Comparison of ENCODE assay signal across 8 cellular contexts in the genomic region with DNA sequence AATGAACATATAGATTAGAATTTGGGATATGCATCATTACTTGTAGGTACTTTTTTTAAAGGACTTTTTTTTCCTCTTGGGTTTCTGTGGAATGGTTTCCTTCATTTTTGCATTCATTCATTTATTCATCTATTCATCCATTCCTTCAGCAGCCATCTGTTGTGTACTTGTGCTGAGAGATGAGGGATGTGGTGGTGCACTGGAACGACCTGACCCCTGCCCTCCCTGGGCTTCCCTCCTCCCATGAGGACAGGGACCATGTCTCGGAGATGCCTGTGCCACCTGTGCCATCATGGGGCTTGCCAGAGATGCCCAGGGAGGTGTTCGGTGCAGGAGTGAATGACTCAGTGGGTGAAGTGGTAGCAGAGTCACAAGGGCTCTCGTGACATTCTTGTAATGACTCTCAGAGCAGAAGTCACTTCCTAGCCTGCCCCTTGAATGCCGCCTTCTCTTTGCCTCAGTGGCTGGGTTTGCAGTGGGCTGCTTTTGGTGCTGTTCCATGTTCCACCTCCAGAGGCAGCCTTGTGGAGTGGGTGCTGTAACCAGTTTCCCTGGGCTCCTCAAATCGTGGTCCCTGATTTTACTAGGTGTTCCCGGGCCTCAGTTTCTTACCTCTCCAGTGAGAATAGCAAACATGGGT. TPM values are rescaled to one million over a fixed set of nuclear protein-coding genes. Genes with fewer than 3 reads are reported as not detected.
A peak's percentile ranks its signal among the peaks of the same experiment; 100 is the strongest.
DNase-seq lines count a peak whose midpoint lies in the region; ATAC-seq and TF ChIP-seq lines count a peak whose summit lies in the region.

No MANE protein-coding gene starts in this region.

- no peaks in the 10 kb centered on the region for H3K9me3 ChIP-seq in uterus

- H3K4me3 ChIP-seq in epithelial cell of esophagus (ENCODE audit: low read length): no peak overlapping the region
- H3K4me3 ChIP-seq in uterus: no peak overlapping the region

- no peaks in the 10 kb centered on the region for H3K4me1 ChIP-seq in uterus

- H3K27ac ChIP-seq in uterus: no peak overlapping the region

- TF ChIP-seq CTCF in epithelial cell of esophagus (IDR thresholded peaks at IDR 0.05; ENCODE audit: insufficient read depth, low read depth, low read length, missing control alignments) (peak; percentile 43), omental fat pad (IDR thresholded peaks at IDR 0.05) (no peak), uterus (IDR thresholded peaks at IDR 0.05) (no peak)

- TF ChIP-seq POLR2A in uterus (IDR thresholded peaks at IDR 0.05): no peak

- H3K36me3 ChIP-seq in uterus: no peaks in the 10 kb centered on the region

- ATAC-seq in HG02588 (IDR thresholded peaks at IDR 0.05; ENCODE audit: unreplicated experiment): peak; percentile 41
- no peak for ATAC-seq in omental fat pad (ENCODE audit: low FRiP score)

- DNase-seq in ELR (ENCODE audit: low read depth): peak; percentile 27
- peak in 3 of 4 experiments; percentile 15 to 60 (median 58) for DNase-seq in activated CD4-positive, CD25-positive, alpha-beta regulatory T cell (lab: John Stamatoyannopoulos, UW)
- no peak for DNase-seq in epithelial cell of esophagus (ENCODE audit: low read depth)
- peak; percentile 54 for DNase-seq in stimulated activated CD8-positive, alpha-beta memory T cell treated with anti-CD3 and anti-CD28 coated beads, Interleukin-7, amount 100 ng/mL, for 24 hours (ENCODE audit: low read depth)
- no peak for DNase-seq in omental fat pad (ENCODE audit: low spot score)
- DNase-seq in COLO668 (lab: John Stamatoyannopoulos, UW; ENCODE audit: unreplicated experiment): no peak
- no peak for DNase-seq in uterus

- intact Hi-C loops in uterus (cut with DNase I; ENCODE audit: low total_unique reads): no loop called here

- H3K27me3 ChIP-seq in uterus: no peaks in the 10 kb centered on the region

RNA-seq across cellular contexts. Expression of a gene that starts 43.9 kb away (rescaled TPM):
- total RNA-seq in omental fat pad (10 to 100 TPM; 24.0 to 36.9 (median 29.5) TPM), uterus (10 to 100 TPM in 3 of 4 donors, 1 to 10 TPM in 1; 7.6 to 65.6 (median 28.0) TPM)

RNA-seq across cellular contexts. Expression of a gene that starts 46.0 kb away (rescaled TPM):
- total RNA-seq in omental fat pad (10 to 100 TPM; 56.8 to 71.5 (median 64.5) TPM), uterus (10 to 100 TPM; 15.6 to 70.2 (median 42.6) TPM)

Comparison
In these comparisons a context has a peak if more than half of its experiments do, and no peak if none do; other contexts are left out.
1. DNase-seq: peak in ELR (single experiment), activated CD4-positive, CD25-positive, alpha-beta regulatory T cell (3 of 4) and stimulated activated CD8-positive, alpha-beta memory T cell treated with anti-CD3 and anti-CD28 coated beads, Interleukin-7, amount 100 ng/mL, for 24 hours (single experiment); none in epithelial cell of esophagus (single experiment), omental fat pad (single experiment), COLO668 (single experiment) and uterus (0 of 2).